Comparison of ENCODE assay signal across 22 cellular contexts in the genomic region with DNA sequence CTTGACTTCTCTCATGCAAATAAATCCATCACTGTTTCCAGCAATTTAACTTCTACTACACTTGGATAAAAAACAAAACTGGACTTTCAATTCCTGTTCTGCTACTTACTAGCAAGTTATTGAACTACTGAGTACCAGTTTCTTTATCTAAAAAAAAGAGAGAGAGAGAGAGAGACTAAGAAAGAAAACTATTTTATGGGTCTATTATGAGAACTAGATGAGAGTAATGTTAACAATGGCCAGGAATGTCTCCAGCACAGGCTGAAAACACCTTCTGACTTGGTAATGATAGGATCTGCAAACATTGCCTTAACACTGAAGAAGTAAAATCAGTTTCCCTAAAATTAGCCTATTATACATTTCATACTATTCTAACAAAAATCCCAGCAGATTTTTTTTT. TPM values are rescaled to one million over a fixed set of nuclear protein-coding genes. Genes with fewer than 3 reads are reported as not detected.
A peak's percentile ranks its signal among the peaks of the same experiment; 100 is the strongest.
DNase-seq lines count a peak whose midpoint lies in the region; ATAC-seq, FAIRE-seq and TF ChIP-seq lines count a peak whose summit lies in the region.
"Had no signal": no experiment of that assay in that cellular context is flagged by ENCODE, and none has a peak within 500 bp of the region (broad histone marks: within the 10 kb centered on the region; RNA-seq: fewer than 3 reads in every experiment).

No MANE protein-coding gene starts in this region.

- no peak for ATAC-seq in WTC11
- ATAC-seq: GM23338 had no signal

- H3K36me3 Mint-ChIP-seq in WTC11 = peaks cover 3% of the 10 kb centered on the region
- H3K36me3 Mint-ChIP-seq in activated T-helper 1 cell treated with anti-CD3 and anti-CD28 coated beads, Interleukin-12 subunit alpha, Interleukin-12 subunit beta, Interleukin-2, Interleukin-4 antibody, amounts not matched to agents 30 ng/mL and 10 ng/mL and 1 ng/mL, durations not matched to agents 14 hours and 24 hours and 36 hours (ENCODE audit: low read depth) = no peaks in the 10 kb centered on the region
- H3K36me3 Mint-ChIP-seq: CD4-positive, CD25-positive, alpha-beta regulatory T cell; IgD-negative memory B cell had no signal

- H3K4me1 Mint-ChIP-seq in WTC11 = peaks cover 23% of the 10 kb centered on the region
- H3K4me1 Mint-ChIP-seq in activated T-helper 1 cell treated with anti-CD3 and anti-CD28 coated beads, Interleukin-12 subunit alpha, Interleukin-12 subunit beta, Interleukin-2, Interleukin-4 antibody, amounts not matched to agents 30 ng/mL and 10 ng/mL and 1 ng/mL, durations not matched to agents 14 hours and 24 hours and 36 hours (ENCODE audit: low read depth) = peaks cover 12% of the 10 kb centered on the region

- DNase-seq in GM12891 (ENCODE audit: insufficient read length, low spot score) (no peak), WTC11 (ENCODE audit: low spot score) (no peak), prostate gland (ENCODE audit: low spot score) (peak; percentile 27), NCI-H526 (lab: John Stamatoyannopoulos, UW) (no peak), HuH-7 (ENCODE audit: low spot score) (no peak)
- no peak for DNase-seq in activated T-helper 1 cell treated with anti-CD3 and anti-CD28 coated beads, Interleukin-12 subunit alpha, Interleukin-12 subunit beta, Interleukin-2, Interleukin-4 antibody, amounts not matched to agents 30 ng/mL and 10 ng/mL and 1 ng/mL, durations not matched to agents 14 hours and 24 hours and 36 hours (ENCODE audit: low spot score)
- DNase-seq: ACHN; BE2C; C1 segment of cervical spinal cord; Caco-2; CD4-positive, CD25-positive, alpha-beta regulatory T cell; DMS79 treated with DMSO at 0.1 percent for 48 hours; GF-D8; HCEC 1CT; HFFc6; KBM-7 had no signal

- no peak for TF ChIP-seq CTCF in WTC11 (IDR thresholded peaks at IDR 0.05)
- TF ChIP-seq CTCF in prostate gland (IDR thresholded peaks at IDR 0.05) = no peak

- intact Hi-C loops in prostate gland (cut with DNase I) = no loop called here
- intact Hi-C loops in activated T-helper 1 cell treated with anti-CD3 and anti-CD28 coated beads, Interleukin-12 subunit alpha, Interleukin-12 subunit beta, Interleukin-2, Interleukin-4 antibody, amounts not matched to agents 30 ng/mL and 10 ng/mL and 1 ng/mL, durations not matched to agents 14 hours and 24 hours and 36 hours (cut with micrococcal nuclease) = no loop called here

- TF ChIP-seq POLR2A in GM12891 (IDR thresholded peaks at IDR 0.05; ENCODE audit: low read depth, low read length) (no peak), prostate gland (IDR thresholded peaks at IDR 0.05) (no peak)

- H3K4me1 ChIP-seq in prostate gland (replicated peaks) = no peaks in the 10 kb centered on the region
- H3K4me1 ChIP-seq: BE2C had no signal

- CTCF ChIA-PET in WTC11 (lab: Charles Lee) = interaction anchor here (0.6 to 1.2 kb wide), 3 partner anchors 47 to 98 kb away, joined by 3 to 5 read pairs (median 4); a partner anchor contains a TSS

- POLR2A ChIA-PET in WTC11 (lab: Charles Lee) = no interaction called here

- H3K27me3 ChIP-seq in prostate gland (replicated peaks; ENCODE audit: insufficient read depth) = no peaks in the 10 kb centered on the region

- H3K4me3 ChIP-seq in prostate gland = no peak overlapping the region
- H3K4me3 ChIP-seq: GM23338 had no signal

- FAIRE-seq in GM12891 (lab: Jason Lieb, UNC) = no peak
- FAIRE-seq: A204.1, D721Med, H54, HTR-8/SVneo had no signal

- H3K27me3 Mint-ChIP-seq in WTC11 (ENCODE audit: low read depth) = peaks cover 3% of the 10 kb centered on the region; the same call in 1 of the 2 replicates
- peaks cover 40% of the 10 kb centered on the region for H3K27me3 Mint-ChIP-seq in activated T-helper 1 cell treated with anti-CD3 and anti-CD28 coated beads, Interleukin-12 subunit alpha, Interleukin-12 subunit beta, Interleukin-2, Interleukin-4 antibody, amounts not matched to agents 30 ng/mL and 10 ng/mL and 1 ng/mL, durations not matched to agents 14 hours and 24 hours and 36 hours (ENCODE audit: insufficient read depth)

- no peak overlapping the region for H3K4me3 Mint-ChIP-seq in WTC11
- H3K4me3 Mint-ChIP-seq in activated T-helper 1 cell treated with anti-CD3 and anti-CD28 coated beads, Interleukin-12 subunit alpha, Interleukin-12 subunit beta, Interleukin-2, Interleukin-4 antibody, amounts not matched to agents 30 ng/mL and 10 ng/mL and 1 ng/mL, durations not matched to agents 14 hours and 24 hours and 36 hours = no peak overlapping the region
- H3K4me3 Mint-ChIP-seq: CD4-positive, CD25-positive, alpha-beta regulatory T cell; GM23338; HFFc6; IgD-negative memory B cell had no signal

- no peak overlapping the region for H3K27ac ChIP-seq in prostate gland

- H3K36me3 ChIP-seq in prostate gland = no peaks in the 10 kb centered on the region
- H3K36me3 ChIP-seq: BE2C had no signal

- no peaks in the 10 kb centered on the region for H3K9me3 ChIP-seq in prostate gland
- H3K9me3 ChIP-seq: BE2C, Caco-2 had no signal

- no peaks in the 10 kb centered on the region for H3K9me3 Mint-ChIP-seq in WTC11
- no peaks in the 10 kb centered on the region for H3K9me3 Mint-ChIP-seq in activated T-helper 1 cell treated with anti-CD3 and anti-CD28 coated beads, Interleukin-12 subunit alpha, Interleukin-12 subunit beta, Interleukin-2, Interleukin-4 antibody, amounts not matched to agents 30 ng/mL and 10 ng/mL and 1 ng/mL, durations not matched to agents 14 hours and 24 hours and 36 hours
- H3K9me3 Mint-ChIP-seq: GM23338, HFFc6, IgD-negative memory B cell had no signal

- H3K27ac Mint-ChIP-seq in WTC11 = peak overlapping the region; percentile 88; the same call in 1 of the 2 replicates
- no peak overlapping the region for H3K27ac Mint-ChIP-seq in activated T-helper 1 cell treated with anti-CD3 and anti-CD28 coated beads, Interleukin-12 subunit alpha, Interleukin-12 subunit beta, Interleukin-2, Interleukin-4 antibody, amounts not matched to agents 30 ng/mL and 10 ng/mL and 1 ng/mL, durations not matched to agents 14 hours and 24 hours and 36 hours
- H3K27ac Mint-ChIP-seq: CD4-positive, CD25-positive, alpha-beta regulatory T cell; GM23338; HFFc6; IgD-negative memory B cell had no signal

TF ChIP-seq in GM12891, 5 proteins besides CTCF, POLR2A, EP300 and RAD21:
- TF ChIP-seq SPI1 (IDR thresholded peaks at IDR 0.05; ENCODE audit: low read depth, low read length) (peak; percentile 9; the same call in 1 of the 2 replicates), POU2F2 (IDR thresholded peaks at IDR 0.05; ENCODE audit: low read depth, low read length) (no peak)

TF ChIP-seq in WTC11, 78 proteins besides CTCF, POLR2A, EP300 and RAD21 (continues in another document):
- no peak for TF ChIP-seq JAZF1 (CRISPR knock-in tag; IDR thresholded peaks at IDR 0.05)
- TF ChIP-seq RELA (CRISPR knock-in tag; IDR thresholded peaks at IDR 0.05; ENCODE audit: borderline replicate concordance) = no peak
- no peak for TF ChIP-seq RORB (CRISPR knock-in tag; IDR thresholded peaks at IDR 0.05)
- TF ChIP-seq, protein P1, sequence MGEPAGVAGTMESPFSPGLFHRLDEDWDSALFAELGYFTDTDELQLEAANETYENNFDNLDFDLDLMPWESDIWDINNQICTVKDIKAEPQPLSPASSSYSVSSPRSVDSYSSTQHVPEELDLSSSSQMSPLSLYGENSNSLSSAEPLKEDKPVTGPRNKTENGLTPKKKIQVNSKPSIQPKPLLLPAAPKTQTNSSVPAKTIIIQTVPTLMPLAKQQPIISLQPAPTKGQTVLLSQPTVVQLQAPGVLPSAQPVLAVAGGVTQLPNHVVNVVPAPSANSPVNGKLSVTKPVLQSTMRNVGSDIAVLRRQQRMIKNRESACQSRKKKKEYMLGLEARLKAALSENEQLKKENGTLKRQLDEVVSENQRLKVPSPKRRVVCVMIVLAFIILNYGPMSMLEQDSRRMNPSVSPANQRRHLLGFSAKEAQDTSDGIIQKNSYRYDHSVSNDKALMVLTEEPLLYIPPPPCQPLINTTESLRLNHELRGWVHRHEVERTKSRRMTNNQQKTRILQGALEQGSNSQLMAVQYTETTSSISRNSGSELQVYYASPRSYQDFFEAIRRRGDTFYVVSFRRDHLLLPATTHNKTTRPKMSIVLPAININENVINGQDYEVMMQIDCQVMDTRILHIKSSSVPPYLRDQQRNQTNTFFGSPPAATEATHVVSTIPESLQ (CRISPR knock-in tag; IDR thresholded peaks at IDR 0.05) = no peak
- TF ChIP-seq, protein P2, sequence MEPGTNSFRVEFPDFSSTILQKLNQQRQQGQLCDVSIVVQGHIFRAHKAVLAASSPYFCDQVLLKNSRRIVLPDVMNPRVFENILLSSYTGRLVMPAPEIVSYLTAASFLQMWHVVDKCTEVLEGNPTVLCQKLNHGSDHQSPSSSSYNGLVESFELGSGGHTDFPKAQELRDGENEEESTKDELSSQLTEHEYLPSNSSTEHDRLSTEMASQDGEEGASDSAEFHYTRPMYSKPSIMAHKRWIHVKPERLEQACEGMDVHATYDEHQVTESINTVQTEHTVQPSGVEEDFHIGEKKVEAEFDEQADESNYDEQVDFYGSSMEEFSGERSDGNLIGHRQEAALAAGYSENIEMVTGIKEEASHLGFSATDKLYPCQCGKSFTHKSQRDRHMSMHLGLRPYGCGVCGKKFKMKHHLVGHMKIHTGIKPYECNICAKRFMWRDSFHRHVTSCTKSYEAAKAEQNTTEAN (CRISPR knock-in tag; IDR thresholded peaks at IDR 0.05) = no peak
- no peak for TF ChIP-seq PRRX2 (CRISPR knock-in tag; IDR thresholded peaks at IDR 0.05)
- no peak for TF ChIP-seq ZNF671 (CRISPR knock-in tag; IDR thresholded peaks at IDR 0.05)
- TF ChIP-seq, protein P3, sequence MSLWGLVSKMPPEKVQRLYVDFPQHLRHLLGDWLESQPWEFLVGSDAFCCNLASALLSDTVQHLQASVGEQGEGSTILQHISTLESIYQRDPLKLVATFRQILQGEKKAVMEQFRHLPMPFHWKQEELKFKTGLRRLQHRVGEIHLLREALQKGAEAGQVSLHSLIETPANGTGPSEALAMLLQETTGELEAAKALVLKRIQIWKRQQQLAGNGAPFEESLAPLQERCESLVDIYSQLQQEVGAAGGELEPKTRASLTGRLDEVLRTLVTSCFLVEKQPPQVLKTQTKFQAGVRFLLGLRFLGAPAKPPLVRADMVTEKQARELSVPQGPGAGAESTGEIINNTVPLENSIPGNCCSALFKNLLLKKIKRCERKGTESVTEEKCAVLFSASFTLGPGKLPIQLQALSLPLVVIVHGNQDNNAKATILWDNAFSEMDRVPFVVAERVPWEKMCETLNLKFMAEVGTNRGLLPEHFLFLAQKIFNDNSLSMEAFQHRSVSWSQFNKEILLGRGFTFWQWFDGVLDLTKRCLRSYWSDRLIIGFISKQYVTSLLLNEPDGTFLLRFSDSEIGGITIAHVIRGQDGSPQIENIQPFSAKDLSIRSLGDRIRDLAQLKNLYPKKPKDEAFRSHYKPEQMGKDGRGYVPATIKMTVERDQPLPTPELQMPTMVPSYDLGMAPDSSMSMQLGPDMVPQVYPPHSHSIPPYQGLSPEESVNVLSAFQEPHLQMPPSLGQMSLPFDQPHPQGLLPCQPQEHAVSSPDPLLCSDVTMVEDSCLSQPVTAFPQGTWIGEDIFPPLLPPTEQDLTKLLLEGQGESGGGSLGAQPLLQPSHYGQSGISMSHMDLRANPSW (CRISPR knock-in tag; conservative IDR thresholded peaks at IDR 0.05; ENCODE audit: low read depth) = no peak

RNA-seq across cellular contexts. Expression of a gene that starts 5.2 kb away (rescaled TPM):
- 3.2 TPM for polyA plus RNA-seq in GM12891 (2012; ENCODE audit: low read depth, missing spikeins)
- 16.5 to 17.3 TPM (median 16.8 TPM) in 3 replicates for total RNA-seq in WTC11 (2021)
- total RNA-seq in prostate gland = 10 to 100 TPM; 14.5 to 16.2 TPM
- total RNA-seq in activated T-helper 1 cell treated with anti-CD3 and anti-CD28 coated beads, Interleukin-12 subunit alpha, Interleukin-12 subunit beta, Interleukin-2, Interleukin-4 antibody, amounts not matched to agents 30 ng/mL and 10 ng/mL and 1 ng/mL, durations not matched to agents 14 hours and 24 hours and 36 hours = not detected in 2 replicates
- total RNA-seq: CD4-positive, CD25-positive, alpha-beta regulatory T cell had no signal
- polyA plus RNA-seq: IgD-negative memory B cell had no signal

Comparison
In these comparisons a context has a peak if more than half of its experiments do, and no peak if none do; other contexts are left out.
1. RNA of a gene that starts 5.2 kb away (total RNA-seq): 16.5 to 17.3 TPM in WTC11 and 14.5 to 16.2 TPM in prostate gland; not detected in activated T-helper 1 cell treated with anti-CD3 and anti-CD28 coated beads, Interleukin-12 subunit alpha, Interleukin-12 subunit beta, Interleukin-2, Interleukin-4 antibody, amounts not matched to agents 30 ng/mL and 10 ng/mL and 1 ng/mL, durations not matched to agents 14 hours and 24 hours and 36 hours; every median in the first group is over 10 times any median in the second.